15 cellular contexts compared by ENCODE assay signal in the genomic region with DNA sequence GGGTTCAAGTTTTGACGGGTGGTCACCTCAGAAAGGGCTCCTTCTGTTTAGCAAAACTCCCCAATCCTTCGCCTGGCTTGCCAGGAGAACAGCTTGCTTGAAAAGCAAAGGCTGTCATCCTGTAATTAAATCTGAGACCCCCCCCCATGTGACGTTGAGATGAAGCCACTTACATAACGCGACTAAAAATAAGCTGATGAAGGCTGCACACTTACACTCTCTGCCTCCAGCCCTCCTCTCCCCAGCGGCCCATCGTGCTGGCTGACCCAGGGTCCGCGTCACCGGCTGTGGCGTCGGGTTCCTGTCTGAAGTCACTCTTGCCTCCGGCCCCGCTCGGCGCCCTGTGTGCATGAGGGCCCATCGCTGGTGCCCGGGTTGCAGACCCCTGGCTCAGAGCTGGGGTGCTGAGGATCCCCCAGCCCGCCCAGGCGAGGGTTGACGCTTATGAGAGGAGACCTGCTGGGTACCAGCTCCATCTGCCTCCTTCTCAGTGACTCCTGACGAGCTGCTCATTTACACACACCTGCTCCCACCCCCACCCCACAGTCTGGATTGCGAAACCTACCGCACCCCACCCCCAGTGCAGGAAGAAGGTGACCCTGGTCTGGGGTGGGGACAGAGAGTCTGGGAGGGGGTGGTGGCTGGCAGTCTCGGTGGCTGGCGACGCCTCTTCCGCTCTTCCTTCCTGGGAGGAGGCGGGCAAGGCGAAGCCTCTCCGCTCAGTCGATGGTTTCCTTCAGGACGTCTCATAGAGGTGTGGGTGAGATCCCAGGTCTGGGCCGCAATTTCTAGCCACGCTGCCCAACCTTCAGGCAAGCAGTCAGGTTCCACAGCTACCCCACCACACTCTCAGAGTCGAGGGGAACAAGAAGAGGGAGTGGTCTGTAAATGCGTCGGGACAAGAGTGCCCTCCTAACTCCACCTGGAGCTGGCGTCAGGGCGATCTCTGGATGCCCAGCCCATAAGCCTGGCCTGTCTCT. TPM values are rescaled to one million over a fixed set of nuclear protein-coding genes. Genes with fewer than 3 reads are reported as not detected.
DNase-seq lines count a peak whose midpoint lies in the region; ATAC-seq and TF ChIP-seq lines count a peak whose summit lies in the region.
"Had no signal": no experiment of that assay in that cellular context is flagged by ENCODE, and none has a peak within 500 bp of the region (broad histone marks: within the 10 kb centered on the region; RNA-seq: fewer than 3 reads in every experiment).

No MANE protein-coding gene starts in this region.

- H3K27me3 ChIP-seq in duodenal mucosa (ENCODE audit: control insufficient read depth in 1 of 2, insufficient read depth in 2 of 2, low read length in 2 of 2) = peaks cover 21 to 26% of the 10 kb centered on the region in 2 donors
- H3K27me3 ChIP-seq in mucosa of rectum (ENCODE audit: control insufficient read depth in 2 of 2, insufficient read depth in 2 of 2, low read length in 2 of 2) = peaks cover 8 to 11% of the 10 kb centered on the region in 2 donors

- H3K27ac ChIP-seq in duodenal mucosa (ENCODE audit: low read depth, low read length) = peak overlapping the region; percentile 42
- peak overlapping the region; percentile 34 to 84 for H3K27ac ChIP-seq in mucosa of rectum (ENCODE audit: low read depth in 2 of 2, low read length in 2 of 2)
- H3K27ac ChIP-seq: GM23248, SK-N-MC, tibial artery had no signal

- H3K4me3 ChIP-seq in duodenal mucosa (ENCODE audit: low read depth in 1 of 2, low read length in 2 of 2) = peak overlapping the region in 1 of 2 donors; percentile 47
- H3K4me3 ChIP-seq in mucosa of rectum (ENCODE audit: low read length in 2 of 2) = peak overlapping the region; percentile 39 to 52
- H3K4me3 ChIP-seq: GM23248, SK-N-MC, tibial artery had no signal

- H3K36me3 Mint-ChIP-seq in activated naive CD4-positive, alpha-beta T cell treated with anti-CD3 and anti-CD28 coated beads, Interleukin-2, amount 50 U/mL, for 72 hours = peaks cover 0 to 4% of the 10 kb centered on the region in 2 donors
- H3K36me3 Mint-ChIP-seq: naive thymus-derived CD8-positive, alpha-beta T cell had no signal

- no peak for ATAC-seq in activated naive CD4-positive, alpha-beta T cell treated with anti-CD3 and anti-CD28 coated beads, Interleukin-2, amount 50 U/mL, for 72 hours
- ATAC-seq in HG02970 (IDR thresholded peaks at IDR 0.05; ENCODE audit: low FRiP score, unreplicated experiment) = no peak
- ATAC-seq in GM18505 (IDR thresholded peaks at IDR 0.05; ENCODE audit: unreplicated experiment) = no peak
- ATAC-seq: naive thymus-derived CD8-positive, alpha-beta T cell had no signal

- H3K4me1 ChIP-seq in duodenal mucosa (ENCODE audit: control insufficient read depth in 1 of 2, insufficient read depth in 2 of 2, low read length in 2 of 2) (peaks cover 11 to 36% of the 10 kb centered on the region in 2 donors), mucosa of rectum (ENCODE audit: control insufficient read depth in 2 of 2, insufficient read depth in 2 of 2, low read length in 2 of 2) (peaks cover 29 to 34% of the 10 kb centered on the region in 2 donors)

- H3K9me3 ChIP-seq in duodenal mucosa (ENCODE audit: control insufficient read depth in 1 of 2, low read length in 2 of 2) = no peaks in the 10 kb centered on the region
- H3K9me3 ChIP-seq in mucosa of rectum (ENCODE audit: control insufficient read depth in 2 of 2, low read length in 2 of 2) = no peaks in the 10 kb centered on the region
- H3K9me3 ChIP-seq: tibial artery had no signal

- H3K9me3 Mint-ChIP-seq in activated naive CD4-positive, alpha-beta T cell treated with anti-CD3 and anti-CD28 coated beads, Interleukin-2, amount 50 U/mL, for 72 hours = peaks cover 0 to 4% of the 10 kb centered on the region in 2 donors
- H3K9me3 Mint-ChIP-seq: naive thymus-derived CD8-positive, alpha-beta T cell had no signal

- no peak for TF ChIP-seq POLR2A in GM18505 (IDR thresholded peaks at IDR 0.05; ENCODE audit: borderline replicate concordance, extremely low read depth, insufficient read depth, insufficient read length)

- in situ Hi-C loops in GM13977 (cut with MboI; ENCODE audit: low pct_unique_long_range_greater_than_20kb, low sequenced_read_pairs, unreplicated experiment) = no loop called here

- H3K9ac ChIP-seq in duodenal mucosa (ENCODE audit: low read depth in 1 of 2, low read length in 2 of 2) = peak overlapping the region in 1 of 2 donors; percentile 33
- H3K9ac ChIP-seq in mucosa of rectum (ENCODE audit: low read depth in 1 of 2, low read length in 2 of 2) = peak overlapping the region; percentile 28 to 59
- H3K9ac ChIP-seq: GM23248 had no signal

- H3K36me3 ChIP-seq in duodenal mucosa (ENCODE audit: control insufficient read depth in 1 of 2, insufficient read depth in 2 of 2, low read length in 2 of 2) (no peaks in the 10 kb centered on the region), mucosa of rectum (ENCODE audit: control insufficient read depth in 2 of 2, insufficient read depth in 2 of 2, low read length in 2 of 2) (peaks cover 0 to 2% of the 10 kb centered on the region in 2 donors)
- H3K36me3 ChIP-seq: tibial artery had no signal

- no peak for TF ChIP-seq CTCF in GM13977 (IDR thresholded peaks at IDR 0.05; ENCODE audit: extremely low read depth, insufficient read depth, missing control alignments)

- peak; percentile 33 for DNase-seq in Ammon's horn (ENCODE audit: low spot score)
- DNase-seq in NCI-H2171 treated with DMSO at 0.1 percent for 48 hours (lab: John Stamatoyannopoulos, UW) = peak; percentile 73
- DNase-seq in activated naive CD4-positive, alpha-beta T cell treated with anti-CD3 and anti-CD28 coated beads, Interleukin-2, amount 50 U/mL, for 72 hours (ENCODE audit: low spot score in 2 of 2) = no peak
- DNase-seq in GM13977 (ENCODE audit: low spot score) = no peak
- DNase-seq: activated CD4-positive, alpha-beta T cell treated with anti-CD3 and anti-CD28 coated beads, Interleukin-2, amount 50 U/mL, for 48 hours; GM23248; NCI-H2081 treated with DMSO at 0.1 percent for 48 hours had no signal

- H3K27ac Mint-ChIP-seq in activated naive CD4-positive, alpha-beta T cell treated with anti-CD3 and anti-CD28 coated beads, Interleukin-2, amount 50 U/mL, for 72 hours = no peak overlapping the region
- H3K27ac Mint-ChIP-seq: activated T-helper 1 cell treated with anti-CD3 and anti-CD28 coated beads, Interleukin-12 subunit alpha, Interleukin-12 subunit beta, Interleukin-2, Interleukin-4 antibody, amounts not matched to agents 30 ng/mL and 10 ng/mL and 1 ng/mL, durations not matched to agents 14 hours and 24 hours and 36 hours; naive thymus-derived CD8-positive, alpha-beta T cell had no signal

RNA-seq across cellular contexts. Expression of a gene that starts 3.1 kb away (rescaled TPM):
- total RNA-seq in activated naive CD4-positive, alpha-beta T cell treated with anti-CD3 and anti-CD28 coated beads, Interleukin-2, amount 50 U/mL, for 72 hours = 10 to 100 TPM in 1 of 2 donors, 1 to 10 TPM in 1; 6.2 to 13.2 TPM

RNA-seq across cellular contexts. Expression of a gene that starts 40.2 kb away (rescaled TPM):
- 10 to 100 TPM in 1 of 2 donors, 1 to 10 TPM in 1; 9.7 to 18.5 TPM for total RNA-seq in activated naive CD4-positive, alpha-beta T cell treated with anti-CD3 and anti-CD28 coated beads, Interleukin-2, amount 50 U/mL, for 72 hours

Comparison
In these comparisons a context has a peak if more than half of its experiments do, and no peak if none do; other contexts are left out.
1. DNase-seq: peak in Ammon's horn (single experiment) and NCI-H2171 treated with DMSO at 0.1 percent for 48 hours (single experiment); none in activated naive CD4-positive, alpha-beta T cell treated with anti-CD3 and anti-CD28 coated beads, Interleukin-2, amount 50 U/mL, for 72 hours (0 of 2) and GM13977 (single experiment).